8 cellular contexts compared by ENCODE assay signal in the genomic region with DNA sequence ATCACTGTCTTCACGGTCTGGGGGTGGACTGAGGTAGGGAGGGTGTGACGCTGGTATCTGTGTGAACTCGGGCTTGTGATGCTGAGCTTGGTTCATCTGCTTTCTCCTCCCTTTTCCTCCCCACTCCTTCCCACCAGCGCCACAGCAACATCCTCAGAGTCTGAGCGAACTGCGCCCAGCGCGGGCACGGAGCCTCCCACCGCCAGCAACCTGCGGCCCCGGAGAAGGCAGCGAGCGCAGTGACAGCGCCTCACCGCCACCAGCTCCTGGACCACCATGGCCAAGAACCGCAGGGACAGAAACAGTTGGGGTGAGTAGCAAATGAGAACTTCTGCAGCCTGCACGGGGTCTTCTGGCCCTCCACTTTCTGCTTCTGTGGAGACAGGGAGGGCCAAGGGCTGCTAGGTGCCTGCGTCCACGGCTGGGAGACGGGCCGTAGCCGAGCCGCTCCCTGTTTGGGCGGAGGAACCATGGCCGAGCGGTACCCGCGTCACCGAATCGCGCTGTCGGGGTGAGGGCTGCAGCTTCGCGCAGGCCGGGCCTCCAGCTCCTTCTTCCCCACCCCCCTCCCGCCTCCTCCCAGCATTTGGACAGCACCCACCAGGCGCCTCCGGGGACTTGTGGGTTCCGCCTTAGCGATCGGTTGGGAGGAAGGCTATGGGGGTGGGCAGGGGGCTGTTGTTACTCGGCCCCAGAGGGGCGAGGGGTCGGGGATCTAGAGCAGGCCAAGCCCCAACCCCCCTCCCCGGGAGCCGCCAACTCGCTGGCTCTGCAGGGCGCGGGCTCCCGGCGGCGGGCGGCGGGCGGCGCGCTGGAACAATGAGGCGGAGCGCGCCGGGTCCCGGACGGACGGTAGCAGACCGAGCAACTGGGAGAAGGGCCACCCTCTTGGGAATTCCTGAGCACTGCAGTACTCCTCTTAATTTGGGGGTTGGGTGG. TPM values are rescaled to one million over a fixed set of nuclear protein-coding genes. Genes with fewer than 3 reads are reported as not detected.
DNase-seq lines count a peak whose midpoint lies in the region; ATAC-seq and TF ChIP-seq lines count a peak whose summit lies in the region.

Gene ATL1, plus strand, starts transcription at position 156 of the 939 bp plus-strand sequence. Its CDS starts 121 bp downstream, at position 277.

- H4K20me1 ChIP-seq in Karpas-422 (ENCODE audit: insufficient read depth, low read depth, low read length): no peaks in the 10 kb centered on the region

- no peak within 1 kb of the TSS for H3K27ac ChIP-seq in Karpas-422 (ENCODE audit: low read length)
- peak within 1 kb of the TSS; percentile 65 for H3K27ac ChIP-seq in RWPE1
- H3K27ac ChIP-seq in transverse colon: peak within 1 kb of the TSS; percentile 87 to 93 (median 92)

- in situ Hi-C loops in transverse colon (cut with MboI; ENCODE audit: low pct_ligation_motif_present in 1 of 4, low pct_unique_long_range_greater_than_20kb in 1 of 4, low sequenced_read_pairs in 3 of 4): no loop called here

- no peaks in the 10 kb centered on the region for H3K9me2 ChIP-seq in Karpas-422 (replicated peaks; ENCODE audit: insufficient read depth, low read length)

- ATAC-seq in activated naive CD8-positive, alpha-beta T cell treated with anti-CD3 and anti-CD28 coated beads, Interleukin-2, amount 10 ng/mL, durations not matched to agents 7 days and 5 days (ENCODE audit: low read depth): peak; percentile 83
- no peak for ATAC-seq in GM18519 (IDR thresholded peaks at IDR 0.05; ENCODE audit: low FRiP score, unreplicated experiment)

- H3K27me3 Mint-ChIP-seq in activated naive CD8-positive, alpha-beta T cell treated with anti-CD3 and anti-CD28 coated beads, Interleukin-2, amount 10 ng/mL, durations not matched to agents 7 days and 5 days: peaks cover 68% of the 10 kb centered on the region

- H3K27me3 ChIP-seq in Karpas-422 (ENCODE audit: low read length) (peaks cover 6% of the 10 kb centered on the region; the same call in 1 of the 2 replicates), neuron (ENCODE audit: insufficient read depth, low read length) (no peaks in the 10 kb centered on the region), transverse colon (no peaks in the 10 kb centered on the region)

- no peak for TF ChIP-seq EP300 in transverse colon (IDR thresholded peaks at IDR 0.05; ENCODE audit: low read depth)

- TF ChIP-seq CTCF in GM10248 (IDR thresholded peaks at IDR 0.05; ENCODE audit: control extremely low read depth, extremely low read depth, low read depth, missing control alignments) (no peak), RWPE1 (conservative IDR thresholded peaks at IDR 0.05; ENCODE audit: low read depth) (no peak), transverse colon (IDR thresholded peaks at IDR 0.05) (no peak)

- peaks cover 18% of the 10 kb centered on the region for H3K4me1 ChIP-seq in Karpas-422 (ENCODE audit: low read length)
- peaks cover 19% of the 10 kb centered on the region for H3K4me1 ChIP-seq in neuron (ENCODE audit: insufficient read depth, low read length)
- H3K4me1 ChIP-seq in transverse colon: peaks cover 3 to 22% (median 5%) of the 10 kb centered on the region in 4 donors

- H3K9me3 Mint-ChIP-seq in activated naive CD8-positive, alpha-beta T cell treated with anti-CD3 and anti-CD28 coated beads, Interleukin-2, amount 10 ng/mL, durations not matched to agents 7 days and 5 days: no peaks in the 10 kb centered on the region

- H3K9me3 ChIP-seq in Karpas-422 (ENCODE audit: low read length) (no peaks in the 10 kb centered on the region), neuron (ENCODE audit: low read length) (no peaks in the 10 kb centered on the region), transverse colon (no peaks in the 10 kb centered on the region)

- intact Hi-C loops in transverse colon (cut with DNase I; ENCODE audit: low total_unique reads): no loop called here

- DNase-seq in GM10248 (ENCODE audit: extremely low spot score) (peak; percentile 64), Karpas-422 (peak; percentile 74), RWPE1 (ENCODE audit: low spot score) (peak; percentile 79), glomerular visceral epithelial cell (ENCODE audit: extremely low spot score) (peak; percentile 65), transverse colon (peak; percentile 68)
- peak; percentile 65 for DNase-seq in activated naive CD8-positive, alpha-beta T cell treated with anti-CD3 and anti-CD28 coated beads, Interleukin-2, amount 10 ng/mL, durations not matched to agents 7 days and 5 days

- 1 to 20% methylated on average over 1 to 57 of the region's 66 CpGs for WGBS in transverse colon (ENCODE audit: low coverage in 1 of 2), 2 donors

- H3K4me2 ChIP-seq in Karpas-422 (ENCODE audit: low read depth, low read length, poor library complexity, severe bottlenecking): peak within 1 kb of the TSS; percentile 94

- H3K79me2 ChIP-seq in Karpas-422 (ENCODE audit: low read length): no peaks in the 10 kb centered on the region

- H3K4me3 ChIP-seq in Karpas-422 (ENCODE audit: low read length): peak within 1 kb of the TSS; percentile 73
- H3K4me3 ChIP-seq in neuron (ENCODE audit: low read length): peak within 1 kb of the TSS; percentile 83
- H3K4me3 ChIP-seq in transverse colon: peak within 1 kb of the TSS; percentile 37 to 82 (median 65)

- POLR2A ChIA-PET in GM10248 (lab: Yijun Ruan, JAX): no interaction called here
- POLR2A ChIA-PET in RWPE1 (lab: Yijun Ruan, JAX; ENCODE audit: low non-redundant PET): no interaction called here
- POLR2A ChIA-PET in activated naive CD8-positive, alpha-beta T cell treated with anti-CD3 and anti-CD28 coated beads, Interleukin-2, amount 10 ng/mL, durations not matched to agents 7 days and 5 days (lab: Charles Lee): interaction anchor here (0.6 to 1.0 kb wide), 3 partner anchors 15 to 261 kb away, joined by 3 read pairs; no protein-coding TSS in a partner anchor

- CTCF ChIA-PET in GM10248 (lab: Yijun Ruan, JAX): interaction anchor here (0.9 to 1.4 kb wide), 4 partner anchors 16 to 214 kb away, joined by 3 to 5 read pairs (median 4); no protein-coding TSS in a partner anchor
- CTCF ChIA-PET in RWPE1 (lab: Yijun Ruan, JAX): interaction anchor here (0.6 to 1.7 kb wide), 5 partner anchors 14 to 217 kb away, joined by 3 to 8 read pairs (median 5); partner anchors contain the start of gene MAP4K5

- H2AFZ ChIP-seq in Karpas-422 (ENCODE audit: low read length) (peak within 1 kb of the TSS; percentile 93), neuron (ENCODE audit: low read depth, low read length) (peak within 1 kb of the TSS; percentile 12)

- peaks cover 14% of the 10 kb centered on the region for H3K4me1 Mint-ChIP-seq in activated naive CD8-positive, alpha-beta T cell treated with anti-CD3 and anti-CD28 coated beads, Interleukin-2, amount 10 ng/mL, durations not matched to agents 7 days and 5 days

- peak within 1 kb of the TSS; percentile 84 for H3K4me3 Mint-ChIP-seq in activated naive CD8-positive, alpha-beta T cell treated with anti-CD3 and anti-CD28 coated beads, Interleukin-2, amount 10 ng/mL, durations not matched to agents 7 days and 5 days

- no peaks in the 10 kb centered on the region for H3K36me3 Mint-ChIP-seq in activated naive CD8-positive, alpha-beta T cell treated with anti-CD3 and anti-CD28 coated beads, Interleukin-2, amount 10 ng/mL, durations not matched to agents 7 days and 5 days

- no peaks in the 10 kb centered on the region for H3K36me3 ChIP-seq in Karpas-422 (ENCODE audit: insufficient read depth, low read length)
- no peaks in the 10 kb centered on the region for H3K36me3 ChIP-seq in neuron (ENCODE audit: insufficient read depth, low read length)
- H3K36me3 ChIP-seq in transverse colon: no peaks in the 10 kb centered on the region

- peak; percentile 38 for TF ChIP-seq POLR2A in transverse colon (IDR thresholded peaks at IDR 0.05)

- no peak within 1 kb of the TSS for H3K27ac Mint-ChIP-seq in activated naive CD8-positive, alpha-beta T cell treated with anti-CD3 and anti-CD28 coated beads, Interleukin-2, amount 10 ng/mL, durations not matched to agents 7 days and 5 days

- H3K9ac ChIP-seq in Karpas-422 (ENCODE audit: low read length): peak within 1 kb of the TSS; percentile 60

RNA-seq across cellular contexts. Expression of gene ATL1, which starts in this region (rescaled TPM):
- 0.18 and 3.3 TPM in 2 replicates for total RNA-seq in Karpas-422 (2014; rRNA removed; shearing (Covaris generic); ENCODE audit: low replicate concordance)
- 1 to 10 TPM; 1.5 TPM for total RNA-seq in activated naive CD8-positive, alpha-beta T cell treated with anti-CD3 and anti-CD28 coated beads, Interleukin-2, amount 10 ng/mL, durations not matched to agents 7 days and 5 days
- total RNA-seq in transverse colon: 10 to 100 TPM in 2 of 4 donors, 1 to 10 TPM in 1, not detected in 1; 1.1 to 14.1 (median 11.4) TPM
